ENCODE assay signal across 8 cellular contexts in the genomic region with DNA sequence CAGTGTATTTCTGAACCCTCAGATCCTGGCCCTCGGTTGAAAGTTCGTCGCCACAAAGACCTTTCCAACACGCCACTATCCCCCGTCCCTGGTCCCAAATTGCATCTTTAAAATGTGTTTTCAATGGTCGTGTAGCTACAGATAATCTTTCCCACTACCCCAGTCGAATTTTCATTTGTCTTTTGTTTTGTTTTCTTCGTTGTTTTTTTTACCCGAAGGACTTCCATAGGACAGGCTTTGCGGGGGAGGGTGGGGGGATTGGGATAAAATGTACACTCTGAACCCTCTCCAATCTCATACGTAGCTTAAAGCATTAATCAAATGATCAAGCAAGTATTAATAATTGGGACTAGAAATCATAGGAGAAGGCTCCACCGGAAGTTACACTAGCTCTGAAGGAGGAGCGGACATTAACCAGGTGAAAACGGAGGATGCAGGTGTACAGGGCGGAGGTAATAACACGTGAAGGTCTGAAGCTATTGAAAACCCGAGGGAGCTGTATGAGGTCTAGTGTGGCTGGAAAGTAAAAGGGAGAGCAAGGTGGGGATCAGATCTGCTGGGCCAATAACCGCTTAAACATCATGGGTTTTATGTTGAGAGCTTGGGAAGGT. TPM values are rescaled to one million over a fixed set of nuclear protein-coding genes. Genes with fewer than 3 reads are reported as not detected.
DNase-seq lines count a peak whose midpoint lies in the region; TF ChIP-seq lines count a peak whose summit lies in the region.

No MANE protein-coding gene starts in this region.

- H3K27ac ChIP-seq in cardiac muscle cell (peak overlapping the region; percentile 99), cingulate gyrus (ENCODE audit: low read depth, low read length) (peak overlapping the region; percentile 100), neural cell (ENCODE audit: low read length) (peak overlapping the region; percentile 95)

- H2AFZ ChIP-seq in neural cell (ENCODE audit: low read depth, low read length), result peak overlapping the region; percentile 80

- TF ChIP-seq EP300 in neural cell (conservative IDR thresholded peaks at IDR 0.05; ENCODE audit: poor library complexity, severe bottlenecking), result no peak

- H3K36me3 ChIP-seq in cardiac muscle cell, result peaks cover 4% of the 10 kb centered on the region
- H3K36me3 ChIP-seq in neural cell (ENCODE audit: insufficient read depth, low read length), result peaks cover 4% of the 10 kb centered on the region

- no peak for DNase-seq in cardiac muscle cell (ENCODE audit: low read depth in 1 of 2, low spot score in 1 of 2)
- no peak for DNase-seq in cardiac septum (ENCODE audit: low spot score)
- DNase-seq in NCI-H510A treated with DMSO at 0.1 percent for 48 hours (lab: John Stamatoyannopoulos, UW), result peak; percentile 73
- DNase-seq in ACHN, result no peak
- no peak for DNase-seq in midbrain (lab: John Stamatoyannopoulos, UW)
- DNase-seq in UCSD-AML1 (lab: John Stamatoyannopoulos, UW; ENCODE audit: unreplicated experiment), result no peak

- peaks cover 24% of the 10 kb centered on the region for H3K79me2 ChIP-seq in neural cell (replicated peaks; ENCODE audit: insufficient read depth, low read length)

- H3K9ac ChIP-seq in neural cell (ENCODE audit: low read length), result peak overlapping the region; percentile 86

- in situ Hi-C loops in ACHN (cut with HindIII; ENCODE audit: low pct_ligation_motif_present, low pct_unique_long_range_greater_than_20kb, low sequenced_read_pairs), result no loop called here

- peak overlapping the region; percentile 52 for H3K4me2 ChIP-seq in neural cell (ENCODE audit: low read length)

- no peak for TF ChIP-seq RAD21 in neural cell (conservative IDR thresholded peaks at IDR 0.05)

- H3K4me1 ChIP-seq in cardiac muscle cell (ENCODE audit: low read depth), result peaks cover 16% of the 10 kb centered on the region

- H4K20me1 ChIP-seq in neural cell (ENCODE audit: insufficient read depth), result no peaks in the 10 kb centered on the region

- H3F3A ChIP-seq in neural cell (ENCODE audit: insufficient read depth, low read length, poor library complexity, severe bottlenecking), result no peaks in the 10 kb centered on the region

- intact Hi-C loops in cardiac septum (cut with DNase I), result loop anchor here (1.0 kb wide), 1 partner anchor 32 kb away; the partner anchor contains the start of gene PHF14

- peak overlapping the region; percentile 32 for H3K4me3 ChIP-seq in cardiac muscle cell
- H3K4me3 ChIP-seq in neural cell (ENCODE audit: low read length), result peak overlapping the region; percentile 78

- H3K27me3 ChIP-seq in cardiac muscle cell, result no peaks in the 10 kb centered on the region
- H3K27me3 ChIP-seq in neural cell (ENCODE audit: insufficient read depth, low read depth, low read length), result no peaks in the 10 kb centered on the region

- H3K9me3 ChIP-seq in cardiac muscle cell (ENCODE audit: low read depth) (no peaks in the 10 kb centered on the region), neural cell (ENCODE audit: low read length) (no peaks in the 10 kb centered on the region)

- no peak for TF ChIP-seq CTCF in cardiac muscle cell (IDR thresholded peaks at IDR 0.05; ENCODE audit: low read depth, low read length)
- TF ChIP-seq CTCF in neural cell (IDR thresholded peaks at IDR 0.05; ENCODE audit: poor library complexity, severe bottlenecking), result no peak

- H3K9me2 ChIP-seq in neural cell (ENCODE audit: insufficient read depth, low read length), result no peaks in the 10 kb centered on the region

TF ChIP-seq in neural cell, 6 proteins besides CTCF, POLR2A, EP300 and RAD21:
- no peak for TF ChIP-seq MXI1 (conservative IDR thresholded peaks at IDR 0.05; ENCODE audit: poor library complexity, severe bottlenecking)
- no peak for TF ChIP-seq POLR2AphosphoS5 (IDR thresholded peaks at IDR 0.05)
- TF ChIP-seq SMC3 (conservative IDR thresholded peaks at IDR 0.05; ENCODE audit: poor library complexity), result no peak
- no peak for TF ChIP-seq EZH2 (IDR thresholded peaks at IDR 0.05; ENCODE audit: borderline replicate concordance, insufficient read depth, low read length, poor library complexity, severe bottlenecking)
- TF ChIP-seq REST (IDR thresholded peaks at IDR 0.05; ENCODE audit: borderline replicate concordance), result no peak
- no peak for TF ChIP-seq TAF1 (IDR thresholded peaks at IDR 0.05; ENCODE audit: low read depth)

RNA-seq across cellular contexts. Expression of gene PHF14, which starts 32.8 kb away (rescaled TPM):
- 24.6 and 31.2 TPM in 2 replicates for total RNA-seq in cardiac muscle cell
- polyA plus RNA-seq in cardiac muscle cell, result 28.6 and 35.5 TPM in 2 replicates
- total RNA-seq in cardiac septum, result 15.6 TPM
- 114 and 139 TPM in 2 replicates for polyA plus RNA-seq in neural cell
- 389 and 423 TPM in 2 replicates for polyA minus RNA-seq in neural cell
